In genomic region chr2:238599549-238600505, GRCh38 we compare ENCODE assay signal across 16 cellular contexts.
"Had no signal": no experiment of that assay in that cellular context is flagged by ENCODE, and none has a peak within 500 bp of the region (broad histone marks: within the 10 kb centered on the region; RNA-seq: fewer than 3 reads in every experiment).

No MANE protein-coding gene starts in this region.

- ATAC-seq: heart left ventricle; mucosa of descending colon; naive thymus-derived CD8-positive, alpha-beta T cell; right cardiac atrium had no signal

- H3K4me3 ChIP-seq: coronary artery, heart left ventricle, mucosa of descending colon, ovary had no signal

- H3K27ac Mint-ChIP-seq: naive thymus-derived CD8-positive, alpha-beta T cell; progenitor cell of endocrine pancreas; type B pancreatic cell had no signal

- H3K27me3 Mint-ChIP-seq: type B pancreatic cell had no signal

- H3K9me3 Mint-ChIP-seq: type B pancreatic cell had no signal

- H3K9me3 ChIP-seq: mucosa of descending colon, ovary had no signal

- DNase-seq: effector CD8-positive, alpha-beta T cell; foreskin fibroblast; hippocampal formation; mucosa of descending colon; naive thymus-derived CD8-positive, alpha-beta T cell; nucleus accumbens; ovary; right cardiac atrium; small intestine; stimulated activated CD4-positive, alpha-beta T cell treated with anti-CD3 and anti-CD28 coated beads, Interleukin-12 subunit alpha, Interleukin-12 subunit beta, amount 100 ng/mL, for 4 hours; stimulated activated naive CD4-positive, alpha-beta T cell treated with Interleukin-2 at 50 U/mL for 16 hours had no signal

- H3K27ac ChIP-seq: coronary artery, ovary had no signal

- H3K36me3 Mint-ChIP-seq: type B pancreatic cell had no signal

- H3K36me3 ChIP-seq: heart left ventricle, ovary had no signal

- H3K4me3 Mint-ChIP-seq: naive thymus-derived CD8-positive, alpha-beta T cell; neural crest cell; type B pancreatic cell had no signal

- H3K27me3 ChIP-seq: ovary had no signal
